ENCODE assay signal across 8 cellular contexts in genomic region chr20:18496740-18497592, GRCh38.
A peak's percentile ranks its signal among the peaks of the same experiment; 100 is the strongest.
DNase-seq lines count a peak whose midpoint lies in the region; ATAC-seq and TF ChIP-seq lines count a peak whose summit lies in the region.

TSS of gene RBBP9 (minus strand) at chr20:18497225. CDS start at chr20:18497167, 58 bp downstream.

- peak; percentile 67 for TF ChIP-seq POLR2A in GM18505 (IDR thresholded peaks at IDR 0.05; ENCODE audit: borderline replicate concordance, extremely low read depth, insufficient read depth, insufficient read length)

- ATAC-seq in GM18505 (IDR thresholded peaks at IDR 0.05; ENCODE audit: unreplicated experiment) (peak; percentile 98), HG02885 (IDR thresholded peaks at IDR 0.05; ENCODE audit: poor library complexity, unreplicated experiment) (peak; percentile 100)

- peak within 1 kb of the TSS; percentile 81 for H3K4me3 ChIP-seq in retinal pigment epithelial cell (ENCODE audit: low read length)

- DNase-seq in NCI-H1930 (lab: John Stamatoyannopoulos, UW) (peak; percentile 80 to 87), T1000 (lab: John Stamatoyannopoulos, UW) (peak; percentile 66), astrocyte of the hippocampus (ENCODE audit: low read depth, low spot score) (peak; percentile 93), hypothalamus (lab: John Stamatoyannopoulos, UW) (peak; percentile 25 to 90 (median 74)), retinal pigment epithelial cell (ENCODE audit: low read depth) (peak; percentile 39), cortex of kidney (lab: John Stamatoyannopoulos, UW) (no peak)

- no peak for TF ChIP-seq CTCF in retinal pigment epithelial cell (conservative IDR thresholded peaks at IDR 0.05; ENCODE audit: low read depth, low read length)
